23 cellular contexts compared by ENCODE assay signal in genomic region chr10:131513445-131513844, GRCh38.
"Had no signal": no experiment of that assay in that cellular context is flagged by ENCODE, and none has a peak within 500 bp of the region (broad histone marks: within the 10 kb centered on the region; RNA-seq: fewer than 3 reads in every experiment).

No MANE protein-coding gene starts in this region.

- H3K27ac ChIP-seq: left ventricle myocardium inferior, pancreas, prostate gland, skin epidermis, suprapubic skin, thoracic aorta, tibial artery, uterus had no signal

- H3K27me3 ChIP-seq: pancreas, uterus had no signal

- H3K9me3 ChIP-seq: pancreas, prostate gland, suprapubic skin, thoracic aorta, uterus had no signal

- H3K36me3 ChIP-seq: left ventricle myocardium inferior, pancreas, prostate gland, suprapubic skin, thoracic aorta, tibial artery, uterus had no signal

- DNase-seq: hippocampal formation; kidney; left ventricle myocardium inferior; naive thymus-derived CD4-positive, alpha-beta T cell; nucleus accumbens; pancreas; retina; right cardiac atrium; stimulated activated CD4-positive, alpha-beta T cell treated with anti-CD3 and anti-CD28 coated beads, Interleukin-12 subunit alpha, Interleukin-12 subunit beta, amount 100 ng/mL, for 4 hours; stimulated activated CD4-positive, alpha-beta T cell treated with anti-CD3 and anti-CD28 coated beads, Interleukin-15, amount 100 ng/mL, for 24 hours; stimulated activated CD4-positive, alpha-beta T cell treated with anti-CD3 and anti-CD28 coated beads, Interleukin-2, amount 100 ng/mL, for 24 hours; stimulated activated CD4-positive, alpha-beta T cell treated with anti-CD3 and anti-CD28 coated beads, Interleukin-4, amount 100 ng/mL, for 1 hour; stimulated activated naive CD4-positive, alpha-beta T cell; uterus had no signal

- H3K4me1 ChIP-seq: left ventricle myocardium inferior, pancreas, prostate gland, tibial artery, uterus had no signal

- H3K4me3 ChIP-seq: left ventricle myocardium inferior, lung, pancreas, prostate gland, skin epidermis, suprapubic skin, thoracic aorta, tibial artery, uterus had no signal

- ATAC-seq: naive thymus-derived CD4-positive, alpha-beta T cell; natural killer cell treated with Interleukin-12 subunit alpha and Interleukin-12 subunit beta and Interleukin-15 and Interleukin-18, amount 100 ng/mL, for 72 hours; pancreas; right cardiac atrium; sciatic nerve; stimulated activated effector memory CD8-positive, alpha-beta T cell treated with anti-CD3 and anti-CD28 coated beads, Interleukin-12 subunit alpha, Interleukin-12 subunit beta, amount 100 ng/mL, for 72 hours had no signal
